ENCODE assay signal across 1 cellular context in genomic region chr6:152598858-152599537, GRCh38.
TF ChIP-seq lines count a peak whose summit lies in the region.

No MANE protein-coding gene starts in this region.

TF ChIP-seq in IMR-90, 13 proteins besides CTCF, POLR2A, EP300 and RAD21 (continued from another document):
- TF ChIP-seq, protein P1, sequence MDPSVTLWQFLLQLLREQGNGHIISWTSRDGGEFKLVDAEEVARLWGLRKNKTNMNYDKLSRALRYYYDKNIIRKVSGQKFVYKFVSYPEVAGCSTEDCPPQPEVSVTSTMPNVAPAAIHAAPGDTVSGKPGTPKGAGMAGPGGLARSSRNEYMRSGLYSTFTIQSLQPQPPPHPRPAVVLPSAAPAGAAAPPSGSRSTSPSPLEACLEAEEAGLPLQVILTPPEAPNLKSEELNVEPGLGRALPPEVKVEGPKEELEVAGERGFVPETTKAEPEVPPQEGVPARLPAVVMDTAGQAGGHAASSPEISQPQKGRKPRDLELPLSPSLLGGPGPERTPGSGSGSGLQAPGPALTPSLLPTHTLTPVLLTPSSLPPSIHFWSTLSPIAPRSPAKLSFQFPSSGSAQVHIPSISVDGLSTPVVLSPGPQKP (IDR thresholded peaks at IDR 0.05; ENCODE audit: borderline replicate concordance, low read depth, low read length): no peak
